Comparison of ENCODE assay signal across 8 cellular contexts in the genomic region with DNA sequence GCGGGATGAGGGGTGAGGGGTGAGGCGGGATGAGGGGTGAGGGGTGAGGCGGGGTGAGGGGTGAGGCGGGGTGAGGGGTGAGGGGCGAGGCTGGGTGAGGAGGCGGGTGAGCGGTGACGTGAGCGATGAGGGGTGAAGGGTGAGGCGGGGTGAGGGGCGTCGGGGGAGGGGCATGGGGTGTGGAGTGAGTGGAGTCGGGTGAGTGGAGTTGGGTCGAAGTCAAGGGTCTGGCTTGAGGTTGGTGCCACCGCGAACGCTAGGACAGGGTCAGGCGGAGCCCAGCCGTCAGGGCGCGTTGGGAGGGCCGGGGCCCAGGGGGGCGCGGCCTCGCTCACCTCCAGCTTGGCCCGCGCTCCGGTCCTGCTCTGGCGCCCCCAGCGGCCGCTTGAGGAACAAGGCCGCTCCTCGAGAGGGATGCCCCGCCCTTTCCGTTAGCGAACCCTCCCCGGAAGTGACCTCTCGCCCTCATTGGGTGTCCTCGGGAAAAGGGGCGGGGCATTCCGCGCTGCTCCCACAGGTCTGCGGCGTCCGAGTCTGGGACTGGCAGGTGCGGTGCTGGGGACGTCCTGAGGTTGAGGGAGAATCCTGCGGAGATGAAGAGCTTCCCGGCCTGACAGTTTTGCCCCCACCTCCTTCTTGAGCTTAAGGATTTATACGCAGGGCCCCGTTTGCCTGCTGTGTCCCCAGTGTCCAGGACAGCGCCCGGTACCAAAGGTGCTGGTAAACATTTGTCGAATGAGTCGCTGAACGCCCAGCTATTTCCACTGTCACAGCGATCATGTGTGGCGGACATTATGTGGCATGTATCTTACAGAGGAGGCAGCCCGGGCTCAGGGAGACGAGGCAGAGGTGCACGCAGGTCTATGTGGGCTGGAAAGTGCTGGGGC. TPM values are rescaled to one million over a fixed set of nuclear protein-coding genes. Genes with fewer than 3 reads are reported as not detected.
DNase-seq lines count a peak whose midpoint lies in the region; ATAC-seq lines count a peak whose summit lies in the region.

Gene SYCE3 (minus strand): TSS at position 397 of the 887 bp plus-strand sequence. CDS start 6,514 bp downstream, outside the sequence.

- ATAC-seq in activated T-helper 17 cell treated with anti-CD3 and anti-CD28 coated beads, Interleukin-2, amount 50 U/mL, for 72 hours (replicated peaks) = peak; percentile 99
- peak; percentile 96 to 98 for ATAC-seq in natural killer cell treated with Interleukin-12 subunit alpha and Interleukin-12 subunit beta and Interleukin-15 and Interleukin-18, amount 100 ng/mL, for 72 hours
- ATAC-seq in stimulated activated naive CD8-positive, alpha-beta T cell treated with anti-CD3 and anti-CD28 coated beads, Interleukin-15, Interleukin-2, amounts not matched to agents 100 U/mL and 50 U/mL, for 24 hours = peak; percentile 98

- peak within 1 kb of the TSS; percentile 90 for H3K4me2 ChIP-seq in GM23248 (ENCODE audit: unreplicated experiment)

- peak within 1 kb of the TSS; percentile 95 for H2AFZ ChIP-seq in GM23248

- H3K27ac Mint-ChIP-seq in activated T-helper 17 cell treated with anti-CD3 and anti-CD28 coated beads, Interleukin-2, amount 50 U/mL, for 72 hours = peak within 1 kb of the TSS; percentile 79
- peak within 1 kb of the TSS; percentile 87 to 89 for H3K27ac Mint-ChIP-seq in natural killer cell treated with Interleukin-12 subunit alpha and Interleukin-12 subunit beta and Interleukin-15 and Interleukin-18, amount 100 ng/mL, for 72 hours

- no peaks in the 10 kb centered on the region for H3K27me3 Mint-ChIP-seq in activated T-helper 17 cell treated with anti-CD3 and anti-CD28 coated beads, Interleukin-2, amount 50 U/mL, for 72 hours
- H3K27me3 Mint-ChIP-seq in natural killer cell treated with Interleukin-12 subunit alpha and Interleukin-12 subunit beta and Interleukin-15 and Interleukin-18, amount 100 ng/mL, for 72 hours = no peaks in the 10 kb centered on the region

- H3F3A ChIP-seq in GM23248 (ENCODE audit: insufficient read depth) = no peaks in the 10 kb centered on the region

- peak within 1 kb of the TSS; percentile 80 for H3K4me3 ChIP-seq in GM23248

- 5 to 7% methylated on average over 20 to 46 of the region's 61 CpGs for WGBS in GM23248 (ENCODE audit: low coverage in 1 of 2, low lambda C conversion rate in 2 of 2, missing lambda C conversion rate in 2 of 2), 2 experiments

- no peaks in the 10 kb centered on the region for H3K9me3 ChIP-seq in GM23248 (ENCODE audit: low read depth)

- peak; percentile 91 for DNase-seq in EH (ENCODE audit: low read depth)
- DNase-seq in GM23248 = peak; percentile 98
- peak; percentile 84 for DNase-seq in LHCN-M2 (ENCODE audit: low read depth)
- peak; percentile 94 for DNase-seq in RKO (ENCODE audit: low spot score)
- peak; percentile 78 for DNase-seq in fibroblast of peridontal ligament (ENCODE audit: extremely low read depth)
- peak; percentile 97 for DNase-seq in natural killer cell treated with Interleukin-12 subunit alpha and Interleukin-12 subunit beta and Interleukin-15 and Interleukin-18, amount 100 ng/mL, for 72 hours (ENCODE audit: low spot score)
- DNase-seq in stimulated activated naive CD8-positive, alpha-beta T cell treated with anti-CD3 and anti-CD28 coated beads, Interleukin-15, Interleukin-2, amounts not matched to agents 100 U/mL and 50 U/mL, for 24 hours = peak; percentile 99

- H3K4me1 Mint-ChIP-seq in activated T-helper 17 cell treated with anti-CD3 and anti-CD28 coated beads, Interleukin-2, amount 50 U/mL, for 72 hours = peaks cover 17% of the 10 kb centered on the region
- H3K4me1 Mint-ChIP-seq in natural killer cell treated with Interleukin-12 subunit alpha and Interleukin-12 subunit beta and Interleukin-15 and Interleukin-18, amount 100 ng/mL, for 72 hours (ENCODE audit: low read depth in 2 of 2) = peaks cover 23 to 28% of the 10 kb centered on the region in 2 donors

- H3K9me2 ChIP-seq in GM23248 (ENCODE audit: insufficient read depth) = no peaks in the 10 kb centered on the region

- in situ Hi-C loops in GM23248 (cut with MboI) = no loop called here

- no peaks in the 10 kb centered on the region for H4K20me1 ChIP-seq in GM23248 (ENCODE audit: insufficient read depth)

- H3K27me3 ChIP-seq in GM23248 (replicated peaks; ENCODE audit: insufficient read depth) = no peaks in the 10 kb centered on the region

- H3K4me3 Mint-ChIP-seq in activated T-helper 17 cell treated with anti-CD3 and anti-CD28 coated beads, Interleukin-2, amount 50 U/mL, for 72 hours = peak within 1 kb of the TSS; percentile 91
- peak within 1 kb of the TSS; percentile 95 for H3K4me3 Mint-ChIP-seq in natural killer cell treated with Interleukin-12 subunit alpha and Interleukin-12 subunit beta and Interleukin-15 and Interleukin-18, amount 100 ng/mL, for 72 hours

- no peaks in the 10 kb centered on the region for H3K36me3 Mint-ChIP-seq in activated T-helper 17 cell treated with anti-CD3 and anti-CD28 coated beads, Interleukin-2, amount 50 U/mL, for 72 hours (ENCODE audit: low read depth)
- no peaks in the 10 kb centered on the region for H3K36me3 Mint-ChIP-seq in natural killer cell treated with Interleukin-12 subunit alpha and Interleukin-12 subunit beta and Interleukin-15 and Interleukin-18, amount 100 ng/mL, for 72 hours

- H3K4me1 ChIP-seq in GM23248 (ENCODE audit: insufficient read depth) = no peaks in the 10 kb centered on the region

- H3K9ac ChIP-seq in GM23248 = peak within 1 kb of the TSS; percentile 54

- H3K36me3 ChIP-seq in GM23248 (ENCODE audit: low read depth) = no peaks in the 10 kb centered on the region

- no peak within 1 kb of the TSS for H3K27ac ChIP-seq in GM23248

- no peaks in the 10 kb centered on the region for H3K79me2 ChIP-seq in GM23248 (ENCODE audit: insufficient read depth)

- H3K9me3 Mint-ChIP-seq in activated T-helper 17 cell treated with anti-CD3 and anti-CD28 coated beads, Interleukin-2, amount 50 U/mL, for 72 hours = no peaks in the 10 kb centered on the region
- H3K9me3 Mint-ChIP-seq in natural killer cell treated with Interleukin-12 subunit alpha and Interleukin-12 subunit beta and Interleukin-15 and Interleukin-18, amount 100 ng/mL, for 72 hours = no peaks in the 10 kb centered on the region

RNA-seq across cellular contexts. Expression of gene SYCE3, which starts in this region (rescaled TPM):
- not detected in 2 replicates for total RNA-seq in GM23248 (2014; rRNA removed; shearing (Covaris generic))
- polyA plus RNA-seq in GM23248 (2016; fragmentation: Nextera tagmentation; extraction: Ambion mirVana) = 0.49 and 0.80 TPM in 2 replicates
- not detected in 2 replicates for total RNA-seq in LHCN-M2 (2014; rRNA removed)
- polyA plus RNA-seq in LHCN-M2 (2012) = 0.29 TPM
- 1 to 10 TPM in 1 of 2 donors, under 1 TPM in 1; 0.65 to 2.3 TPM for total RNA-seq in activated T-helper 17 cell treated with anti-CD3 and anti-CD28 coated beads, Interleukin-2, amount 50 U/mL, for 72 hours
- total RNA-seq in natural killer cell treated with Interleukin-12 subunit alpha and Interleukin-12 subunit beta and Interleukin-15 and Interleukin-18, amount 100 ng/mL, for 72 hours = not detected

Comparison
In these comparisons a context has a peak if more than half of its experiments do, and no peak if none do; other contexts are left out.
1. Peak in DNase-seq, H3K4me3 ChIP-seq, H3K9ac ChIP-seq and H3K4me2 ChIP-seq in GM23248; RNA of the gene not detected or under 1 TPM.
2. Peak in DNase-seq in LHCN-M2; RNA of the gene not detected or under 1 TPM.
3. Peak in DNase-seq and ATAC-seq in natural killer cell treated with Interleukin-12 subunit alpha and Interleukin-12 subunit beta and Interleukin-15 and Interleukin-18, amount 100 ng/mL, for 72 hours; RNA of the gene not detected or under 1 TPM.